12 cellular contexts compared by ENCODE assay signal in genomic region chr7:19112290-19113000, GRCh38.
DNase-seq lines count a peak whose midpoint lies in the region; TF ChIP-seq lines count a peak whose summit lies in the region.
"Had no signal": no experiment of that assay in that cellular context is flagged by ENCODE, and none has a peak within 500 bp of the region (broad histone marks: within the 10 kb centered on the region; RNA-seq: fewer than 3 reads in every experiment).

No MANE protein-coding gene starts in this region.

- no peak for TF ChIP-seq CTCF in HFF-Myc (IDR thresholded peaks at IDR 0.05; ENCODE audit: low read depth, low read length, missing control alignments)
- no peak for TF ChIP-seq CTCF in cardiac fibroblast (IDR thresholded peaks at IDR 0.05; ENCODE audit: low read depth, low read length)

- no peaks in the 10 kb centered on the region for H3K9me3 Mint-ChIP-seq in activated naive CD4-positive, alpha-beta T cell treated with anti-CD3 and anti-CD28 coated beads, Interleukin-2, amount 10 ng/mL, durations not matched to agents 7 days and 5 days

- peaks cover 85% of the 10 kb centered on the region for H3K27me3 Mint-ChIP-seq in activated naive CD4-positive, alpha-beta T cell treated with anti-CD3 and anti-CD28 coated beads, Interleukin-2, amount 10 ng/mL, durations not matched to agents 7 days and 5 days

- H3K4me3 Mint-ChIP-seq in activated naive CD4-positive, alpha-beta T cell treated with anti-CD3 and anti-CD28 coated beads, Interleukin-2, amount 10 ng/mL, durations not matched to agents 7 days and 5 days: no peak overlapping the region

- no peak overlapping the region for H3K27ac Mint-ChIP-seq in activated naive CD4-positive, alpha-beta T cell treated with anti-CD3 and anti-CD28 coated beads, Interleukin-2, amount 10 ng/mL, durations not matched to agents 7 days and 5 days

- H3K4me1 Mint-ChIP-seq in activated naive CD4-positive, alpha-beta T cell treated with anti-CD3 and anti-CD28 coated beads, Interleukin-2, amount 10 ng/mL, durations not matched to agents 7 days and 5 days: peaks cover 3% of the 10 kb centered on the region

- CTCF ChIA-PET in activated naive CD4-positive, alpha-beta T cell treated with anti-CD3 and anti-CD28 coated beads, Interleukin-2, amount 10 ng/mL, durations not matched to agents 7 days and 5 days (lab: Charles Lee): no interaction called here

- H3K36me3 Mint-ChIP-seq in activated naive CD4-positive, alpha-beta T cell treated with anti-CD3 and anti-CD28 coated beads, Interleukin-2, amount 10 ng/mL, durations not matched to agents 7 days and 5 days: no peaks in the 10 kb centered on the region

- peaks cover 2% of the 10 kb centered on the region for H3K9me3 ChIP-seq in iPS-18c (ENCODE audit: control insufficient read depth, insufficient read depth, low read length)

- H3K4me3 ChIP-seq in HFF-Myc (replicated peaks; ENCODE audit: low read depth, low read length) (peak overlapping the region; percentile 94), cardiac fibroblast (replicated peaks in 1 of 2; ENCODE audit: low read depth in 2 of 2, low read length in 2 of 2) (peak overlapping the region; percentile 32 to 35), iPS-18c (ENCODE audit: insufficient read depth, low read depth, low read length) (peak overlapping the region; percentile 22)

- DNase-seq in HFF-Myc (ENCODE audit: extremely low read depth, low read depth) (no peak), cardiac fibroblast (ENCODE audit: low read depth in 2 of 2) (peak; percentile 63 to 68), stromal cell of bone marrow (ENCODE audit: low read depth) (peak; percentile 61), SHP77 (lab: John Stamatoyannopoulos, UW) (no peak), NCI-H2171 treated with DMSO at 0.1 percent for 48 hours (lab: John Stamatoyannopoulos, UW) (no peak), NCI-H510A treated with DMSO at 0.1 percent for 48 hours (lab: John Stamatoyannopoulos, UW) (no peak)
- DNase-seq in activated naive CD4-positive, alpha-beta T cell treated with anti-CD3 and anti-CD28 coated beads, Interleukin-2, amount 10 ng/mL, durations not matched to agents 7 days and 5 days: no peak
- DNase-seq: activated CD4-positive, alpha-beta T cell treated with anti-CD3 and anti-CD28 coated beads, Interleukin-2, amount 50 U/mL, for 48 hours; DND-41; NCI-H526; stimulated activated CD4-positive, alpha-beta T cell treated with anti-CD3 and anti-CD28 coated beads, Interleukin-2, amount 100 ng/mL, for 48 hours had no signal

Comparison
In these comparisons a context has a peak if more than half of its experiments do, and no peak if none do; other contexts are left out.
1. DNase-seq: peak in cardiac fibroblast (2 of 2) and stromal cell of bone marrow (single experiment); none in HFF-Myc (single experiment), SHP77 (0 of 2), NCI-H2171 treated with DMSO at 0.1 percent for 48 hours (single experiment), activated naive CD4-positive, alpha-beta T cell treated with anti-CD3 and anti-CD28 coated beads, Interleukin-2, amount 10 ng/mL, durations not matched to agents 7 days and 5 days (single experiment) and NCI-H510A treated with DMSO at 0.1 percent for 48 hours (single experiment).
2. H3K4me3 ChIP-seq: peak in every context shown above with its lines; median percentile 94 in HFF-Myc; 34 in cardiac fibroblast; 22 in iPS-18c.